Comparison of ENCODE assay signal across 8 cellular contexts in genomic region chr12:116455540-116456306, GRCh38.
DNase-seq lines count a peak whose midpoint lies in the region; ATAC-seq, FAIRE-seq and TF ChIP-seq lines count a peak whose summit lies in the region.

No MANE protein-coding gene starts in this region.

- H3K4me1 Mint-ChIP-seq in activated naive CD8-positive, alpha-beta T cell treated with anti-CD3 and anti-CD28 coated beads, Interleukin-2, amount 50 U/mL, for 24 hours: no peaks in the 10 kb centered on the region

- H3K9me2 ChIP-seq in SK-N-SH: no peaks in the 10 kb centered on the region

- no peaks in the 10 kb centered on the region for H4K20me1 ChIP-seq in SK-N-SH (ENCODE audit: insufficient read depth)

- peaks cover 0 to 13% of the 10 kb centered on the region in 2 experiments; a peak in 2 of 4 replicates for H3K4me1 ChIP-seq in SK-N-SH (ENCODE audit: control insufficient read depth in 1 of 2, insufficient read depth in 2 of 2, low read depth in 1 of 2, low read length in 1 of 2)

- peak overlapping the region; percentile 60 to 100; a peak in 3 of 4 replicates for H3K27ac ChIP-seq in SK-N-SH (ENCODE audit: low read depth in 2 of 2, low read length in 1 of 2)

- no peak overlapping the region for H3K4me3 Mint-ChIP-seq in activated naive CD8-positive, alpha-beta T cell treated with anti-CD3 and anti-CD28 coated beads, Interleukin-2, amount 50 U/mL, for 24 hours

- peak; percentile 67 for DNase-seq in H4 (ENCODE audit: low spot score)
- DNase-seq in SK-N-SH: peak; percentile 38
- DNase-seq in Right ventricle myocardium superior: peak; percentile 80
- DNase-seq in retina: peak; percentile 40
- DNase-seq in D721Med (ENCODE audit: insufficient read length, low spot score): no peak
- no peak for DNase-seq in activated naive CD8-positive, alpha-beta T cell treated with anti-CD3 and anti-CD28 coated beads, Interleukin-2, amount 50 U/mL, for 24 hours
- no peak for DNase-seq in activated CD4-positive, alpha-beta T cell treated with anti-CD3 and anti-CD28 coated beads, Interleukin-2, amount 50 U/mL, for 4 hours

- no peaks in the 10 kb centered on the region for H3K27me3 ChIP-seq in SK-N-SH (ENCODE audit: insufficient read depth)

- CTCF ChIA-PET in SK-N-SH (lab: Yijun Ruan, JAX): interaction anchor here (0.6 to 1.9 kb wide), 2 partner anchors 145 to 219 kb away, joined by 3 to 4 read pairs; no protein-coding TSS in a partner anchor

- TF ChIP-seq RAD21 in SK-N-SH (IDR thresholded peaks at IDR 0.05; ENCODE audit: low read length): no peak

- 31% methylated on average over 15 of the region's 15 CpGs for WGBS in SK-N-SH (ENCODE audit: low lambda C conversion rate)

- no peak for TF ChIP-seq CTCF in SK-N-SH (IDR thresholded peaks at IDR 0.05)
- no peak for TF ChIP-seq CTCF in D721Med (IDR thresholded peaks at IDR 0.05; ENCODE audit: insufficient read depth, missing control alignments)

- ATAC-seq in Right ventricle myocardium superior (ENCODE audit: poor library complexity) (peak; percentile 90), GM18858 (IDR thresholded peaks at IDR 0.05; ENCODE audit: unreplicated experiment) (no peak)
- ATAC-seq in activated naive CD8-positive, alpha-beta T cell treated with anti-CD3 and anti-CD28 coated beads, Interleukin-2, amount 50 U/mL, for 24 hours: no peak

- H3K27me3 Mint-ChIP-seq in activated naive CD8-positive, alpha-beta T cell treated with anti-CD3 and anti-CD28 coated beads, Interleukin-2, amount 50 U/mL, for 24 hours: peaks cover 5% of the 10 kb centered on the region

- no peak overlapping the region for H3K4me3 ChIP-seq in SK-N-SH (ENCODE audit: low read depth in 2 of 2, low read length in 1 of 2)

- intact Hi-C loops in Right ventricle myocardium superior (cut with DNase I): no loop called here

- POLR2A ChIA-PET in SK-N-SH (lab: Yijun Ruan, JAX): no interaction called here

- H3K4me2 ChIP-seq in SK-N-SH: peak overlapping the region; percentile 71

- no peaks in the 10 kb centered on the region for H3K79me2 ChIP-seq in SK-N-SH (ENCODE audit: insufficient read depth)

- peak overlapping the region; percentile 35; the same call in 1 of the 2 replicates for H2AFZ ChIP-seq in SK-N-SH (ENCODE audit: low read depth)

- H3K9ac ChIP-seq in SK-N-SH: peak overlapping the region; percentile 91

- peaks cover 15% of the 10 kb centered on the region for H3F3A ChIP-seq in SK-N-SH (replicated peaks; ENCODE audit: insufficient read depth)

- H3K9me3 Mint-ChIP-seq in activated naive CD8-positive, alpha-beta T cell treated with anti-CD3 and anti-CD28 coated beads, Interleukin-2, amount 50 U/mL, for 24 hours: no peaks in the 10 kb centered on the region

- TF ChIP-seq EP300 in SK-N-SH (IDR thresholded peaks at IDR 0.05; ENCODE audit: borderline replicate concordance in 1 of 2, low read depth in 1 of 2, low read length in 1 of 2): no peak

- H3K36me3 ChIP-seq in SK-N-SH (replicated peaks in 1 of 2; ENCODE audit: control insufficient read depth in 1 of 2, insufficient read depth in 2 of 2, low read length in 1 of 2): no peaks in the 10 kb centered on the region

- H3K36me3 Mint-ChIP-seq in activated naive CD8-positive, alpha-beta T cell treated with anti-CD3 and anti-CD28 coated beads, Interleukin-2, amount 50 U/mL, for 24 hours (ENCODE audit: low read depth): no peaks in the 10 kb centered on the region

- H3K9me3 ChIP-seq in SK-N-SH: no peaks in the 10 kb centered on the region

- no peak overlapping the region for H3K27ac Mint-ChIP-seq in activated naive CD8-positive, alpha-beta T cell treated with anti-CD3 and anti-CD28 coated beads, Interleukin-2, amount 50 U/mL, for 24 hours

- FAIRE-seq in D721Med (lab: Jason Lieb, UNC): no peak

TF ChIP-seq in SK-N-SH, 30 proteins besides CTCF, POLR2A, EP300 and RAD21:
- TF ChIP-seq, protein P1, sequence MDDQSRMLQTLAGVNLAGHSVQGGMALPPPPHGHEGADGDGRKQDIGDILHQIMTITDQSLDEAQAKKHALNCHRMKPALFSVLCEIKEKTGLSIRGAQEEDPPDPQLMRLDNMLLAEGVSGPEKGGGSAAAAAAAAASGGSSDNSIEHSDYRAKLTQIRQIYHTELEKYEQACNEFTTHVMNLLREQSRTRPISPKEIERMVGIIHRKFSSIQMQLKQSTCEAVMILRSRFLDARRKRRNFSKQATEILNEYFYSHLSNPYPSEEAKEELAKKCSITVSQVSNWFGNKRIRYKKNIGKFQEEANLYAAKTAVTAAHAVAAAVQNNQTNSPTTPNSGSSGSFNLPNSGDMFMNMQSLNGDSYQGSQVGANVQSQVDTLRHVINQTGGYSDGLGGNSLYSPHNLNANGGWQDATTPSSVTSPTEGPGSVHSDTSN (IDR thresholded peaks at IDR 0.05): peak; percentile 61
- TF ChIP-seq GATA2 (CRISPR knock-in tag; IDR thresholded peaks at IDR 0.05): no peak
- no peak for TF ChIP-seq USF1 (IDR thresholded peaks at IDR 0.05; ENCODE audit: borderline replicate concordance, low read depth)
- TF ChIP-seq TCF12 (IDR thresholded peaks at IDR 0.05): peak; percentile 17; the same call in 1 of the 2 replicates
- TF ChIP-seq ELF1 (IDR thresholded peaks at IDR 0.05): no peak
- TF ChIP-seq YY1 (IDR thresholded peaks at IDR 0.05; ENCODE audit: low read depth): no peak
- no peak for TF ChIP-seq FOSL2 (IDR thresholded peaks at IDR 0.05; ENCODE audit: borderline replicate concordance, low read depth)
- TF ChIP-seq SMC3 (IDR thresholded peaks at IDR 0.05; ENCODE audit: low read depth, low read length): no peak
- TF ChIP-seq NFIC (IDR thresholded peaks at IDR 0.05; ENCODE audit: borderline replicate concordance): peak; percentile 64
TF ChIP-seq in SK-N-SH: peak in this region for 3.

Comparison
In these comparisons a context has a peak if more than half of its experiments do, and no peak if none do; other contexts are left out.
1. DNase-seq: peak in H4 (single experiment), SK-N-SH (single experiment), Right ventricle myocardium superior (single experiment) and retina (single experiment); none in D721Med (single experiment), activated naive CD8-positive, alpha-beta T cell treated with anti-CD3 and anti-CD28 coated beads, Interleukin-2, amount 50 U/mL, for 24 hours (single experiment) and activated CD4-positive, alpha-beta T cell treated with anti-CD3 and anti-CD28 coated beads, Interleukin-2, amount 50 U/mL, for 4 hours (0 of 2).